In the genomic region with DNA sequence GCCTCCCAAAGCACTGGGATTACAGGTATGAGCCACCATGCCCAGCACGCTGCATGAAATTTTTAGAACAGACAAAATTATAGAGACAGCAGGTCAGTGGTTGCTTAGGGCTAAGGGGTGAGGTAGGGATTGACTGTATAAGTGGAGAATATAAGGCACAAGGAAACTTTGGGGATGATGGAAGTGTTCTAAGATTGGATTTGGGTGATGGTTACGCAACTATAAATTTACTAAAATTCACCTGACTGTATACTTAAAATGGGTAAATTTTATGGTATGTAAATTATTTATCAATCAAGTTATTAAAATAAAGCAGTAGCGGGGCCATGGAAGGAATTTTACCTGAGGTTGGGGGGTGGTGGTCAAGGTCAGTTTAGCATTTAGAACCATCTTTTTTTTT, we compare ENCODE assay signal across 8 cellular contexts.
"Had no signal": no experiment of that assay in that cellular context is flagged by ENCODE, and none has a peak within 500 bp of the region (broad histone marks: within the 10 kb centered on the region; RNA-seq: fewer than 3 reads in every experiment).

No MANE protein-coding gene starts in this region.

- H3K27ac Mint-ChIP-seq: IgD-negative memory B cell had no signal

- H3K27ac ChIP-seq: HL-60, KMS-11 had no signal

- ATAC-seq: HepG2 had no signal

- FAIRE-seq: HepG2, HTR-8/SVneo had no signal

- H3K9ac ChIP-seq: KMS-11 had no signal

- DNase-seq: Karpas-422, KBM-7, KG1 had no signal

- H3K4me3 Mint-ChIP-seq: IgD-negative memory B cell had no signal

- H3K36me3 Mint-ChIP-seq: IgD-negative memory B cell had no signal

- H3K4me2 ChIP-seq: KMS-11 had no signal

- H3K9me3 Mint-ChIP-seq: IgD-negative memory B cell had no signal
